In genomic region chr11:76025068-76025467, GRCh38 we compare ENCODE assay signal across 1 cellular context.
TF ChIP-seq lines count a peak whose summit lies in the region.

No MANE protein-coding gene starts in this region.

TF ChIP-seq in GM23338, 12 proteins besides CTCF, POLR2A, EP300 and RAD21 (continued from another document):
- TF ChIP-seq ZNF462 (CRISPR knock-in tag; IDR thresholded peaks at IDR 0.05) (no peak), STAT1 (IDR thresholded peaks at IDR 0.05; ENCODE audit: unreplicated experiment) (no peak), EZH2 (IDR thresholded peaks at IDR 0.05; ENCODE audit: low read depth, unreplicated experiment) (no peak), CREB1 (CRISPR knock-in tag; IDR thresholded peaks at IDR 0.05; ENCODE audit: low read depth) (no peak)
